15 cellular contexts compared by ENCODE assay signal in genomic region chr3:30256474-30256873, GRCh38.
"Had no signal": no experiment of that assay in that cellular context is flagged by ENCODE, and none has a peak within 500 bp of the region (broad histone marks: within the 10 kb centered on the region; RNA-seq: fewer than 3 reads in every experiment).

No MANE protein-coding gene starts in this region.

- H3K4me3 ChIP-seq: gastrocnemius medialis, left ventricle myocardium inferior, tibial artery, uterus had no signal

- ATAC-seq: activated CD8-positive, alpha-beta memory T cell treated with anti-CD3 and anti-CD28 coated beads, Interleukin-2, amount 10 ng/mL, durations not matched to agents 7 days and 5 days; activated naive CD4-positive, alpha-beta T cell treated with anti-CD3 and anti-CD28 coated beads, Interleukin-2, amount 50 U/mL, for 72 hours; gastrocnemius medialis; stimulated activated effector memory CD8-positive, alpha-beta T cell treated with anti-CD3 and anti-CD28 coated beads, Interleukin-12 subunit alpha, Interleukin-12 subunit beta, amount 100 ng/mL, for 72 hours had no signal

- H3K9me3 ChIP-seq: gastrocnemius medialis, tibial artery, uterus had no signal

- H3K4me1 ChIP-seq: gastrocnemius medialis, uterus had no signal

- H3K36me3 ChIP-seq: gastrocnemius medialis, left ventricle myocardium inferior, tibial artery, uterus had no signal

- FAIRE-seq: bronchial epithelial cell, endothelial cell of umbilical vein, kidney had no signal

- DNase-seq: activated CD4-positive, alpha-beta T cell treated with anti-CD3 and anti-CD28 coated beads, Interleukin-2, amount 50 U/mL, for 48 hours; activated CD8-positive, alpha-beta memory T cell treated with anti-CD3 and anti-CD28 coated beads, Interleukin-2, amount 10 ng/mL, durations not matched to agents 7 days and 5 days; activated effector memory CD4-positive, alpha-beta T cell treated with anti-CD3 and anti-CD28 coated beads, Interleukin-2, amount 50 U/mL, for 16 hours; activated T-cell treated with anti-CD3 and anti-CD28 coated beads, Interleukin-2, amount 50 U/mL, for 24 hours; amygdala; gastrocnemius medialis; kidney; left ventricle myocardium inferior; T-helper 2 cell; tibial artery; uterus had no signal

- H3K27me3 ChIP-seq: gastrocnemius medialis, tibial artery, uterus had no signal

- H3K27ac ChIP-seq: gastrocnemius medialis, left ventricle myocardium inferior, tibial artery, uterus had no signal
